Comparison of ENCODE assay signal across 28 cellular contexts in genomic region chr6:138416201-138416600, GRCh38. TPM values are rescaled to one million over a fixed set of nuclear protein-coding genes. Genes with fewer than 3 reads are reported as not detected.
"Had no signal": no experiment of that assay in that cellular context is flagged by ENCODE, and none has a peak within 500 bp of the region (broad histone marks: within the 10 kb centered on the region; RNA-seq: fewer than 3 reads in every experiment).

No MANE protein-coding gene starts in this region.

- H3K4me1 ChIP-seq: sigmoid colon had no signal

- H3K4me3 Mint-ChIP-seq: dendritic cell treated with granulocyte-macrophage colony-stimulating factor and Interleukin-4, amounts not matched to agents 40 ng/mL and 50 ng/mL, for 4 days; effector memory CD8-positive, alpha-beta T cell; natural killer cell; neural crest cell had no signal

- ATAC-seq: effector memory CD8-positive, alpha-beta T cell; natural killer cell; stimulated activated naive CD8-positive, alpha-beta T cell treated with anti-CD3 and anti-CD28 coated beads, Interleukin-15, Interleukin-2, amounts not matched to agents 100 U/mL and 50 U/mL, for 24 hours had no signal

- H3K9me3 ChIP-seq: sigmoid colon, suprapubic skin had no signal

- H3K27ac ChIP-seq: heart right ventricle, sigmoid colon, suprapubic skin, tibial nerve had no signal

- FAIRE-seq: colon, endothelial cell of umbilical vein, frontal cortex, islet of Langerhans, small intestine had no signal

- H3K27me3 ChIP-seq: heart right ventricle, sigmoid colon, suprapubic skin, tibial nerve had no signal

- H3K27ac Mint-ChIP-seq: dendritic cell treated with granulocyte-macrophage colony-stimulating factor and Interleukin-4, amounts not matched to agents 40 ng/mL and 50 ng/mL, for 4 days; effector memory CD8-positive, alpha-beta T cell; natural killer cell had no signal

- DNase-seq: cerebellar nuclear complex; effector memory CD8-positive, alpha-beta T cell; erythroblast; heart right ventricle; hypothalamus; kidney glomerular epithelial cell; natural killer cell; posterior cingulate gyrus; sigmoid colon; small intestine; stimulated activated CD4-positive, alpha-beta T cell treated with anti-CD3 and anti-CD28 coated beads, Interleukin-12 subunit alpha, Interleukin-12 subunit beta, amount 100 ng/mL, for 4 hours; stimulated activated naive CD8-positive, alpha-beta T cell treated with anti-CD3 and anti-CD28 coated beads, Interleukin-15, Interleukin-2, amounts not matched to agents 100 U/mL and 50 U/mL, for 24 hours had no signal

- H3K4me1 Mint-ChIP-seq: natural killer cell had no signal

- H3K9me3 Mint-ChIP-seq: dendritic cell treated with granulocyte-macrophage colony-stimulating factor and Interleukin-4, amounts not matched to agents 40 ng/mL and 50 ng/mL, for 4 days; effector memory CD8-positive, alpha-beta T cell; natural killer cell had no signal

- H3K36me3 Mint-ChIP-seq: natural killer cell had no signal

- H3K27me3 Mint-ChIP-seq: dendritic cell treated with granulocyte-macrophage colony-stimulating factor and Interleukin-4, amounts not matched to agents 40 ng/mL and 50 ng/mL, for 4 days; effector memory CD8-positive, alpha-beta T cell had no signal

- H3K4me3 ChIP-seq: heart right ventricle, sigmoid colon, suprapubic skin, tibial nerve had no signal

RNA-seq across cellular contexts. Expression of gene SMIM28, which starts 38.5 kb away (rescaled TPM):
- total RNA-seq: endothelial cell of umbilical vein, frontal cortex, glomerular endothelial cell, heart right ventricle, liver, lung microvascular endothelial cell, mesenteric fat pad, mononuclear cell, natural killer cell, neural crest cell, osteocyte, pulmonary artery endothelial cell, suprapubic skin, tibial nerve, ureter had no signal
- polyA plus RNA-seq: endothelial cell of umbilical vein, heart right ventricle, liver had no signal
